In genomic region chr4:15690020-15690809, GRCh38 we compare ENCODE assay signal across 11 cellular contexts. TPM values are rescaled to one million over a fixed set of nuclear protein-coding genes. Genes with fewer than 3 reads are reported as not detected.
DNase-seq lines count a peak whose midpoint lies in the region; ATAC-seq, FAIRE-seq and TF ChIP-seq lines count a peak whose summit lies in the region.
"Had no signal": no experiment of that assay in that cellular context is flagged by ENCODE, and none has a peak within 500 bp of the region (broad histone marks: within the 10 kb centered on the region; RNA-seq: fewer than 3 reads in every experiment).

No MANE protein-coding gene starts in this region.

- no peak overlapping the region for H2AFZ ChIP-seq in keratinocyte (ENCODE audit: control insufficient read depth, low read length)

- DNase-seq in A673 (ENCODE audit: low spot score) = peak; percentile 89
- DNase-seq in body of pancreas = no peak
- DNase-seq in keratinocyte (ENCODE audit: low read depth, low spot score) = peak; percentile 64
- DNase-seq in germinal center (ENCODE audit: low spot score) = no peak
- no peak for DNase-seq in GM12891 (ENCODE audit: insufficient read length, low spot score)

- no peak for TF ChIP-seq CTCF in A673 (conservative IDR thresholded peaks at IDR 0.05; ENCODE audit: low read depth, low read length)
- no peak for TF ChIP-seq CTCF in body of pancreas (IDR thresholded peaks at IDR 0.05)
- no peak for TF ChIP-seq CTCF in keratinocyte (optimal IDR thresholded peaks at IDR 0.05 in 1 of 3, IDR thresholded peaks at IDR 0.05 in 1 of 3, conservative IDR thresholded peaks at IDR 0.05 in 1 of 3; ENCODE audit: extremely low read depth in 1 of 3, insufficient read depth in 2 of 3, low read length in 3 of 3)

- H4K20me1 ChIP-seq in keratinocyte (ENCODE audit: control insufficient read depth, extremely low read depth, insufficient read depth, low read length) = no peaks in the 10 kb centered on the region
- H4K20me1 ChIP-seq: BLaER1 had no signal

- H3K4me1 ChIP-seq in A673 (ENCODE audit: insufficient read depth, low read length, poor library complexity, severe bottlenecking) (peaks cover 34% of the 10 kb centered on the region), body of pancreas (no peaks in the 10 kb centered on the region), keratinocyte (ENCODE audit: control insufficient read depth, extremely low read depth, insufficient read depth, low read length) (peaks cover 50% of the 10 kb centered on the region)

- CTCF ChIA-PET in A673 (lab: Charles Lee) = no interaction called here

- no peak overlapping the region for H3K4me3 ChIP-seq in A673 (ENCODE audit: low read depth, low read length, poor library complexity, severe bottlenecking)
- no peak overlapping the region for H3K4me3 ChIP-seq in body of pancreas
- peak overlapping the region in 2 of 3 experiments; percentile 15 to 39 for H3K4me3 ChIP-seq in keratinocyte (ENCODE audit: control insufficient read depth in 2 of 3, extremely low read depth in 1 of 3, insufficient read depth in 2 of 3, low read depth in 1 of 3, low read length in 3 of 3)
- H3K4me3 ChIP-seq: adrenal gland, BLaER1, vagina had no signal

- BruUV-seq in A673 (replicated peaks; lab: Mats Ljungman, UMichigan) = no TSS peak

- H3K9ac ChIP-seq in keratinocyte (ENCODE audit: control insufficient read depth, extremely low read depth, insufficient read depth, low read length) = peak overlapping the region; percentile 38
- H3K9ac ChIP-seq: BLaER1 had no signal

- peak; percentile 90 for FAIRE-seq in keratinocyte (lab: Jason Lieb, UNC)
- no peak for FAIRE-seq in GM12891 (lab: Jason Lieb, UNC)

- H3K9me3 ChIP-seq in A673 (ENCODE audit: low read depth, low read length, poor library complexity, severe bottlenecking) (peaks cover 5% of the 10 kb centered on the region), body of pancreas (no peaks in the 10 kb centered on the region), keratinocyte (ENCODE audit: control insufficient read depth, low read depth, low read length) (no peaks in the 10 kb centered on the region)
- H3K9me3 ChIP-seq: adrenal gland, vagina had no signal

- H3K27ac ChIP-seq in A673 (ENCODE audit: low read depth, low read length, poor library complexity, severe bottlenecking) (peak overlapping the region; percentile 64), body of pancreas (peak overlapping the region in 1 of 4 donors; percentile 57), keratinocyte (ENCODE audit: control insufficient read depth, insufficient read depth, low read length) (peak overlapping the region; percentile 88)
- H3K27ac ChIP-seq: BLaER1, vagina had no signal

- H3K36me3 ChIP-seq in A673 (ENCODE audit: insufficient read depth, low read length, poor library complexity, severe bottlenecking) = peaks cover 24% of the 10 kb centered on the region
- peaks cover 0 to 3% of the 10 kb centered on the region in 2 donors for H3K36me3 ChIP-seq in body of pancreas (replicated peaks in 1 of 2; ENCODE audit: insufficient read depth in 1 of 2, low read depth in 2 of 2)
- peaks cover 0 to 11% of the 10 kb centered on the region in 2 experiments for H3K36me3 ChIP-seq in keratinocyte (ENCODE audit: control insufficient read depth in 2 of 2, extremely low read depth in 1 of 2, insufficient read depth in 2 of 2, low read length in 2 of 2)

- POLR2A ChIA-PET in A673 (lab: Charles Lee; ENCODE audit: low non-redundant PET) = no interaction called here

- peak; percentile 78 for ATAC-seq in body of pancreas
- no peak for ATAC-seq in GM19023 (IDR thresholded peaks at IDR 0.05; ENCODE audit: unreplicated experiment)
- ATAC-seq in GM21529 (IDR thresholded peaks at IDR 0.05; ENCODE audit: unreplicated experiment) = no peak

- intact Hi-C loops in A673 (cut with micrococcal nuclease; ENCODE audit: unreplicated experiment) (no loop called here), body of pancreas (cut with DNase I) (no loop called here)

- TF ChIP-seq EP300 in Ishikawa (IDR thresholded peaks at IDR 0.05; ENCODE audit: borderline replicate concordance) = no peak

- no peaks in the 10 kb centered on the region for H3K9me1 ChIP-seq in keratinocyte (ENCODE audit: control insufficient read depth, extremely low read depth, insufficient read depth, low read length)

- peaks cover 15% of the 10 kb centered on the region for H3K79me2 ChIP-seq in keratinocyte (ENCODE audit: control insufficient read depth, insufficient read depth, low read length)

- WGBS in body of pancreas, 2 donors = 64 to 73% methylated on average over 7 of the region's 7 CpGs

- dilution Hi-C loops in keratinocyte (cut with MboI; ENCODE audit: extremely low pct_ligation_motif_present, low sequenced_read_pairs) = no loop called here

- H3K27me3 ChIP-seq in A673 (replicated peaks; ENCODE audit: insufficient read depth, low read depth, low read length, poor library complexity) = no peaks in the 10 kb centered on the region
- no peaks in the 10 kb centered on the region for H3K27me3 ChIP-seq in body of pancreas
- no peaks in the 10 kb centered on the region for H3K27me3 ChIP-seq in keratinocyte (ENCODE audit: control insufficient read depth, extremely low read depth, insufficient read depth, low read length)
- H3K27me3 ChIP-seq: adrenal gland, BLaER1, vagina had no signal

- TF ChIP-seq POLR2A in body of pancreas (IDR thresholded peaks at IDR 0.05) = no peak
- no peak for TF ChIP-seq POLR2A in GM12891 (IDR thresholded peaks at IDR 0.05; ENCODE audit: low read depth, low read length)

- peak overlapping the region; percentile 69 for H3K4me2 ChIP-seq in keratinocyte (ENCODE audit: control insufficient read depth, extremely low read depth, insufficient read depth, low read depth, low read length)

- TF ChIP-seq RAD21 in Ishikawa (IDR thresholded peaks at IDR 0.05; ENCODE audit: low read depth) = no peak

TF ChIP-seq in Ishikawa, 13 proteins besides CTCF, POLR2A, EP300 and RAD21:
- TF ChIP-seq TEAD4 (IDR thresholded peaks at IDR 0.05) (0 out of 2 replicates have a peak, but pooled peaks have one; percentile 8), FOXM1 (IDR thresholded peaks at IDR 0.05; ENCODE audit: borderline replicate concordance, low read depth) (no peak)
TF ChIP-seq in Ishikawa: peak in this region for 1.

TF ChIP-seq in GM12891, 5 proteins besides CTCF, POLR2A, EP300 and RAD21:
- no peak for TF ChIP-seq POLR2AphosphoS5 (IDR thresholded peaks at IDR 0.05; ENCODE audit: low read depth, low read length)
- no peak for TF ChIP-seq PAX5 (IDR thresholded peaks at IDR 0.05; ENCODE audit: insufficient read depth, low read length, severe bottlenecking)
- no peak for TF ChIP-seq TAF1 (IDR thresholded peaks at IDR 0.05; ENCODE audit: low read depth, low read length)
- no peak for TF ChIP-seq SPI1 (IDR thresholded peaks at IDR 0.05; ENCODE audit: low read depth, low read length)
- no peak for TF ChIP-seq POU2F2 (IDR thresholded peaks at IDR 0.05; ENCODE audit: low read depth, low read length)
TF ChIP-seq in GM12891: peak in this region for 0.

RNA-seq across cellular contexts. Expression of gene FAM200B, which starts 8.6 kb away (rescaled TPM):
- total RNA-seq in A673 (2021) = 27.4 and 29.0 TPM in 2 replicates
- total RNA-seq in body of pancreas = 10 to 100 TPM; 15.6 to 20.8 TPM
- 15.6 to 36.6 TPM (median 33.4 TPM) in 3 replicates for polyA plus RNA-seq in keratinocyte
- 12.9 TPM for polyA plus RNA-seq in keratinocyte (2011; ENCODE audit: low read depth)
- 24.8 and 46.1 TPM in 2 replicates for polyA plus RNA-seq in keratinocyte (2011; cell fraction: cytosol; rRNA removed)
- 20.5 and 26.7 TPM in 2 replicates for polyA plus RNA-seq in keratinocyte (2011; cell fraction: nucleus; rRNA removed)
- polyA plus RNA-seq in keratinocyte (2012; ENCODE audit: low replicate concordance) = 31.5 and 34.6 TPM in 2 replicates
- 1.9 to 9.4 TPM (median 4.4 TPM) in 3 replicates for polyA minus RNA-seq in keratinocyte
- polyA minus RNA-seq in keratinocyte (2011; cell fraction: cytosol; rRNA and poly(A)+ RNA removed) = 8.1 TPM
- polyA minus RNA-seq in keratinocyte (2011; cell fraction: nucleus; rRNA and poly(A)+ RNA removed) = 3.4 and 5.0 TPM in 2 replicates
- 19.7 TPM for polyA plus RNA-seq in GM12891 (2012; ENCODE audit: low read depth, missing spikeins)

RNA-seq across cellular contexts. Expression of gene BST1, which starts 12.7 kb away (rescaled TPM):
- total RNA-seq in A673 (2021) = 2.1 and 2.4 TPM in 2 replicates
- total RNA-seq in body of pancreas = 1 to 10 TPM in 1 of 2 donors, under 1 TPM in 1; 0.99 to 1.6 TPM
- polyA plus RNA-seq in keratinocyte = 0.58 to 1.2 TPM (median 1.1 TPM) in 3 replicates
- 0.37 TPM for polyA plus RNA-seq in keratinocyte (2011; ENCODE audit: low read depth)
- 0.64 and 1.1 TPM in 2 replicates for polyA plus RNA-seq in keratinocyte (2011; cell fraction: cytosol; rRNA removed)
- polyA plus RNA-seq in keratinocyte (2011; cell fraction: nucleus; rRNA removed) = 0.33 and 0.88 TPM in 2 replicates
- 0.83 and 1.3 TPM in 2 replicates for polyA plus RNA-seq in keratinocyte (2012; ENCODE audit: low replicate concordance)
- polyA minus RNA-seq in keratinocyte = 0.20 to 0.54 TPM (median 0.43 TPM) in 3 replicates
- not detected for polyA minus RNA-seq in keratinocyte (2011; cell fraction: cytosol; rRNA and poly(A)+ RNA removed)
- 0.54 TPM in 1 of 2 replicates, not detected in the other for polyA minus RNA-seq in keratinocyte (2011; cell fraction: nucleus; rRNA and poly(A)+ RNA removed)
- polyA plus RNA-seq in GM12891 (2012; ENCODE audit: low read depth, missing spikeins) = not detected

RNA-seq across cellular contexts. Expression of gene FBXL5, which starts 35.1 kb away (rescaled TPM):
- 59.7 and 60.1 TPM in 2 replicates for total RNA-seq in A673 (2021)
- total RNA-seq in body of pancreas = 10 to 100 TPM; 52.4 to 56.0 TPM
- polyA plus RNA-seq in keratinocyte = 38.9 to 63.1 TPM (median 50.4 TPM) in 3 replicates
- polyA plus RNA-seq in keratinocyte (2011; ENCODE audit: low read depth) = 58.7 TPM
- polyA plus RNA-seq in keratinocyte (2011; cell fraction: cytosol; rRNA removed) = 33.6 and 66.5 TPM in 2 replicates
- polyA plus RNA-seq in keratinocyte (2011; cell fraction: nucleus; rRNA removed) = 57.7 and 69.8 TPM in 2 replicates
- 32.3 and 46.8 TPM in 2 replicates for polyA plus RNA-seq in keratinocyte (2012; ENCODE audit: low replicate concordance)
- polyA minus RNA-seq in keratinocyte = 33.0 to 79.0 TPM (median 57.3 TPM) in 3 replicates
- 47.8 TPM for polyA minus RNA-seq in keratinocyte (2011; cell fraction: cytosol; rRNA and poly(A)+ RNA removed)
- 49.9 and 80.8 TPM in 2 replicates for polyA minus RNA-seq in keratinocyte (2011; cell fraction: nucleus; rRNA and poly(A)+ RNA removed)
- polyA plus RNA-seq in GM12891 (2012; ENCODE audit: low read depth, missing spikeins) = 18.7 TPM

Comparison
In these comparisons a context has a peak if more than half of its experiments do, and no peak if none do; other contexts are left out.
1. DNase-seq: peak in A673 (single experiment) and keratinocyte (single experiment); none in body of pancreas (0 of 4), germinal center (single experiment) and GM12891 (single experiment).
2. H3K4me3 ChIP-seq: peak in keratinocyte (2 of 3); none in A673 (single experiment) and body of pancreas (0 of 2).